Comparison of ENCODE assay signal across 1 cellular context in genomic region chr18:23189099-23189498, GRCh38.
TF ChIP-seq lines count a peak whose summit lies in the region.

No MANE protein-coding gene starts in this region.

TF ChIP-seq in K562, 482 proteins besides CTCF, POLR2A, EP300 and RAD21 (continued from another document):
- no peak for TF ChIP-seq ZNF609 (CRISPR knock-in tag; IDR thresholded peaks at IDR 0.05; ENCODE audit: borderline replicate concordance)
- no peak for TF ChIP-seq ELF4 (CRISPR knock-in tag; IDR thresholded peaks at IDR 0.05)
- TF ChIP-seq NFXL1 (CRISPR knock-in tag; IDR thresholded peaks at IDR 0.05): no peak
